ENCODE assay signal across 10 cellular contexts in genomic region chr11:114330373-114330772, GRCh38. TPM values are rescaled to one million over a fixed set of nuclear protein-coding genes. Genes with fewer than 3 reads are reported as not detected.
"Had no signal": no experiment of that assay in that cellular context is flagged by ENCODE, and none has a peak within 500 bp of the region (broad histone marks: within the 10 kb centered on the region; RNA-seq: fewer than 3 reads in every experiment).

No MANE protein-coding gene starts in this region.

- H2AFZ ChIP-seq: GM23338 had no signal

- FAIRE-seq: H1, H54, HepG2 had no signal

- DNase-seq: H9, HCEC 1CT, HFFc6, KG1 had no signal

- ATAC-seq: GM23338, HepG2 had no signal

- H3K4me3 ChIP-seq: GM23338 had no signal

- H3K4me2 ChIP-seq: GM23338 had no signal

- H3K27ac ChIP-seq: HL-60 had no signal

RNA-seq across cellular contexts. Expression of gene NNMT, which starts 34.2 kb away (rescaled TPM):
- total RNA-seq: GM23338, H1, H9, HepG2 had no signal
- polyA plus RNA-seq: H1, IgD-negative memory B cell had no signal
